Comparison of ENCODE assay signal across 17 cellular contexts in genomic region chr3:59503441-59503840, GRCh38.
DNase-seq lines count a peak whose midpoint lies in the region; ATAC-seq, FAIRE-seq and TF ChIP-seq lines count a peak whose summit lies in the region.
"Had no signal": no experiment of that assay in that cellular context is flagged by ENCODE, and none has a peak within 500 bp of the region (broad histone marks: within the 10 kb centered on the region; RNA-seq: fewer than 3 reads in every experiment).

No MANE protein-coding gene starts in this region.

- no peak overlapping the region for H3K4me3 Mint-ChIP-seq in activated CD4-positive, alpha-beta T cell treated with anti-CD3 and anti-CD28 coated beads, Interleukin-2, amount 10 ng/mL, durations not matched to agents 24 days and 14 days
- H3K4me3 Mint-ChIP-seq: CD14-positive monocyte; CD8-positive, alpha-beta memory T cell had no signal

- H2BK120ac ChIP-seq in IMR-90 (ENCODE audit: low read depth, low read length) (no peak overlapping the region), H1 (replicated peaks; ENCODE audit: low read depth, low read length) (no peak overlapping the region)

- no peaks in the 10 kb centered on the region for H3K23me2 ChIP-seq in H1 (ENCODE audit: low read depth, low read length)

- H3K36me3 ChIP-seq in IMR-90 (ENCODE audit: control insufficient read depth, insufficient read depth, low read length) (no peaks in the 10 kb centered on the region), H1 (ENCODE audit: control insufficient read depth in 2 of 4, insufficient read depth in 4 of 4, low read length in 3 of 4) (no peaks in the 10 kb centered on the region)
- H3K36me3 ChIP-seq: BE2C had no signal

- H3K36me3 Mint-ChIP-seq in activated CD4-positive, alpha-beta T cell treated with anti-CD3 and anti-CD28 coated beads, Interleukin-2, amount 10 ng/mL, durations not matched to agents 24 days and 14 days (ENCODE audit: low read depth): no peaks in the 10 kb centered on the region
- H3K36me3 Mint-ChIP-seq: CD14-positive monocyte had no signal

- CTCF ChIA-PET in IMR-90 (lab: Yijun Ruan, JAX): no interaction called here
- CTCF ChIA-PET in H1 (lab: Charles Lee; ENCODE audit: partially characterized antibody): interaction anchor here (1.5 kb wide), 1 partner anchor 13 kb away, joined by 5 read pairs; no protein-coding TSS in a partner anchor

- FAIRE-seq in H1 (lab: Jason Lieb, UNC): no peak
- FAIRE-seq: A204.1, HepG2, HTR-8/SVneo had no signal

- no peak for TF ChIP-seq RAD21 in IMR-90 (IDR thresholded peaks at IDR 0.05; ENCODE audit: low read length)
- no peak for TF ChIP-seq RAD21 in H1 (IDR thresholded peaks at IDR 0.05 in 1 of 2, conservative IDR thresholded peaks at IDR 0.05 in 1 of 2; ENCODE audit: low read depth in 2 of 2, low read length in 2 of 2)

- H3K23ac ChIP-seq in IMR-90 (ENCODE audit: low read depth, low read length): no peak overlapping the region
- H3K23ac ChIP-seq in H1 (ENCODE audit: insufficient read length): no peak overlapping the region

- H2BK15ac ChIP-seq in IMR-90 (ENCODE audit: low read depth, low read length) (peak overlapping the region; percentile 10; the same call in 1 of the 3 replicates), H1 (ENCODE audit: low read length) (no peak overlapping the region)

- no peaks in the 10 kb centered on the region for H3K79me2 ChIP-seq in H1 (ENCODE audit: control insufficient read depth in 1 of 2, insufficient read depth in 2 of 2, low read length in 2 of 2)

- no peaks in the 10 kb centered on the region for H3K79me1 ChIP-seq in IMR-90 (ENCODE audit: low read depth in 1 of 2, low read length in 2 of 2)
- no peaks in the 10 kb centered on the region for H3K79me1 ChIP-seq in H1 (ENCODE audit: low read depth, low read length)

- no peak overlapping the region for H2AK9ac ChIP-seq in IMR-90 (replicated peaks; ENCODE audit: low read depth, low read length, poor library complexity)

- H2AFZ ChIP-seq in IMR-90 (replicated peaks; ENCODE audit: low read length, poor library complexity) (no peak overlapping the region), H1 (ENCODE audit: low read length) (no peak overlapping the region)

- H3K27ac Mint-ChIP-seq in activated CD4-positive, alpha-beta T cell treated with anti-CD3 and anti-CD28 coated beads, Interleukin-2, amount 10 ng/mL, durations not matched to agents 24 days and 14 days: peak overlapping the region; percentile 35
- H3K27ac Mint-ChIP-seq: CD14-positive monocyte had no signal

- DNase-seq in activated CD4-positive, alpha-beta T cell treated with anti-CD3 and anti-CD28 coated beads, Interleukin-2, amount 10 ng/mL, durations not matched to agents 24 days and 14 days: no peak
- DNase-seq in activated CD4-positive, alpha-beta T cell treated with anti-CD3 and anti-CD28 coated beads, Interleukin-2, amount 50 U/mL, for 48 hours: no peak
- DNase-seq in IMR-90 (no peak), H1 (ENCODE audit: low read depth in 1 of 2, low spot score in 2 of 2) (no peak), DMS 273 treated with DMSO at 0.1 percent for 48 hours (lab: John Stamatoyannopoulos, UW) (no peak), occipital lobe (lab: John Stamatoyannopoulos, UW) (no peak), C1 segment of cervical spinal cord (lab: John Stamatoyannopoulos, UW) (no peak)
- DNase-seq: BE2C; Caco-2; CD8-positive, alpha-beta memory T cell; DMS53; GF-D8; Karpas-422 had no signal

- no peaks in the 10 kb centered on the region for H4K20me1 ChIP-seq in IMR-90 (ENCODE audit: insufficient read depth, low read length)
- H4K20me1 ChIP-seq in H1 (replicated peaks in 1 of 2; ENCODE audit: control insufficient read depth in 1 of 2, insufficient read depth in 2 of 2, low read length in 2 of 2): no peaks in the 10 kb centered on the region

- H4K8ac ChIP-seq in IMR-90 (ENCODE audit: low read depth in 2 of 2, low read length in 2 of 2) (no peak overlapping the region), H1 (ENCODE audit: extremely low read depth, insufficient read depth, low read length) (no peak overlapping the region)

- no peaks in the 10 kb centered on the region for H3K27me3 Mint-ChIP-seq in activated CD4-positive, alpha-beta T cell treated with anti-CD3 and anti-CD28 coated beads, Interleukin-2, amount 10 ng/mL, durations not matched to agents 24 days and 14 days

- no CpG with 5 or more reads among the region's 3 CpGs for WGBS in IMR-90 (ENCODE audit: extremely low coverage in 2 of 2, insufficient read length in 1 of 2), 2 experiments
- WGBS in H1 (ENCODE audit: extremely low coverage in 1 of 2, insufficient coverage in 1 of 2, insufficient read length in 1 of 2, insufficient replicate concordance in 2 of 2, low coverage in 1 of 2, low lambda C conversion rate in 2 of 2, missing lambda C conversion rate in 1 of 2), 2 experiments: 92% methylated on average over 3 of the region's 3 CpGs; no CpG with 5 or more reads in 1 of the 2 experiments

- TF ChIP-seq CTCF in IMR-90 (conservative IDR thresholded peaks at IDR 0.05; ENCODE audit: low read depth, low read length) (no peak), H1 (IDR thresholded peaks at IDR 0.05; ENCODE audit: control extremely low read depth in 1 of 3, insufficient read depth in 1 of 3, low read depth in 1 of 3, low read length in 3 of 3) (no peak)

- dilution Hi-C loops in IMR-90 (cut with HindIII; ENCODE audit: low sequenced_read_pairs, unreplicated experiment): no loop called here

- H3K4ac ChIP-seq in IMR-90 (ENCODE audit: low read depth, low read length) (no peak overlapping the region), H1 (replicated peaks; ENCODE audit: insufficient read length, low read depth, low read length) (no peak overlapping the region)

- no peaks in the 10 kb centered on the region for H3K4me1 ChIP-seq in IMR-90 (ENCODE audit: control insufficient read depth, insufficient read depth, low read length)
- H3K4me1 ChIP-seq in H1 (replicated peaks in 1 of 4; ENCODE audit: control insufficient read depth in 3 of 4, insufficient read depth in 4 of 4, low read length in 3 of 4): peaks cover 0 to 4% (median 0%) of the 10 kb centered on the region in 4 experiments; a peak in 2 of 7 replicates
- H3K4me1 ChIP-seq: BE2C, Caco-2 had no signal

- no peak overlapping the region for H3K18ac ChIP-seq in IMR-90 (ENCODE audit: low read depth, low read length)
- no peak overlapping the region for H3K18ac ChIP-seq in H1 (ENCODE audit: extremely low read depth, low read length)

- H4K91ac ChIP-seq in IMR-90 (ENCODE audit: insufficient read depth, low read depth, low read length) (no peak overlapping the region), H1 (replicated peaks; ENCODE audit: insufficient read length, low read length) (no peak overlapping the region)

- TF ChIP-seq POLR2A in IMR-90 (IDR thresholded peaks at IDR 0.05; ENCODE audit: low read depth, low read length): no peak
- TF ChIP-seq POLR2A in H1 (IDR thresholded peaks at IDR 0.05; ENCODE audit: control extremely low read depth in 1 of 2, low read depth in 2 of 2, low read length in 2 of 2): no peak

- BruUV-seq in IMR-90 (replicated peaks; lab: Mats Ljungman, UMichigan): no TSS peak

- H3K9ac ChIP-seq in IMR-90 (ENCODE audit: low read depth, low read length) (no peak overlapping the region), H1 (replicated peaks in 1 of 4; ENCODE audit: extremely low read depth in 1 of 4, low read depth in 3 of 4, low read length in 3 of 4) (no peak overlapping the region)

- H3K56ac ChIP-seq in IMR-90 (ENCODE audit: extremely low read depth, insufficient read depth, low read length): no peak overlapping the region
- H3K56ac ChIP-seq in H1 (replicated peaks; ENCODE audit: insufficient read length, low read depth, low read length): no peak overlapping the region

- peaks cover 9% of the 10 kb centered on the region for H3K9me3 Mint-ChIP-seq in activated CD4-positive, alpha-beta T cell treated with anti-CD3 and anti-CD28 coated beads, Interleukin-2, amount 10 ng/mL, durations not matched to agents 24 days and 14 days
- H3K9me3 Mint-ChIP-seq: CD8-positive, alpha-beta memory T cell had no signal

- no peak overlapping the region for H2BK5ac ChIP-seq in IMR-90 (ENCODE audit: low read depth, low read length, poor library complexity, severe bottlenecking)
- no peak overlapping the region for H2BK5ac ChIP-seq in H1 (ENCODE audit: low read depth, low read length)

- H3K4me3 ChIP-seq in IMR-90 (ENCODE audit: insufficient read depth, low read depth, low read length) (no peak overlapping the region), H1 (ENCODE audit: extremely low read depth in 1 of 4, insufficient read depth in 2 of 4, low read depth in 3 of 4, low read length in 4 of 4) (no peak overlapping the region)

- H2AK5ac ChIP-seq in IMR-90 (ENCODE audit: low read depth, low read length) (0 out of 2 replicates have a peak overlapping the region, but pooled peaks have one; percentile 49), H1 (ENCODE audit: low read depth, low read length) (no peak overlapping the region)

- H3K27me3 ChIP-seq in IMR-90 (ENCODE audit: control insufficient read depth, insufficient read depth, low read length): no peaks in the 10 kb centered on the region
- no peaks in the 10 kb centered on the region for H3K27me3 ChIP-seq in H1 (replicated peaks in 1 of 4; ENCODE audit: control insufficient read depth in 3 of 4, extremely low read depth in 1 of 4, insufficient read depth in 3 of 4, low read length in 3 of 4)
- H3K27me3 ChIP-seq: BE2C had no signal

- H3K27ac ChIP-seq in IMR-90 (ENCODE audit: insufficient read depth, low read length) (no peak overlapping the region), H1 (ENCODE audit: low read depth, low read length) (no peak overlapping the region)

- H2BK12ac ChIP-seq in H1 (ENCODE audit: low read depth, low read length): no peak overlapping the region

- intact Hi-C loops in activated CD4-positive, alpha-beta T cell treated with anti-CD3 and anti-CD28 coated beads, Interleukin-2, amount 10 ng/mL, durations not matched to agents 24 days and 14 days (cut with micrococcal nuclease): loop anchor here (2.0 kb wide), 2 partner anchors 53 to 115 kb away; no protein-coding TSS in a partner anchor
- intact Hi-C loops in IMR-90 (cut with micrococcal nuclease): no loop called here

- H4K5ac ChIP-seq in IMR-90 (ENCODE audit: low read depth, low read length) (no peak overlapping the region), H1 (ENCODE audit: insufficient read length, low read depth, low read length) (no peak overlapping the region)

- no peak for TF ChIP-seq EP300 in H1 (IDR thresholded peaks at IDR 0.05; ENCODE audit: borderline replicate concordance in 1 of 2, low read depth in 2 of 2, low read length in 2 of 2)

- H3K4me1 Mint-ChIP-seq in activated CD4-positive, alpha-beta T cell treated with anti-CD3 and anti-CD28 coated beads, Interleukin-2, amount 10 ng/mL, durations not matched to agents 24 days and 14 days: peaks cover 12% of the 10 kb centered on the region
- H3K4me1 Mint-ChIP-seq: CD8-positive, alpha-beta memory T cell had no signal

- H3K9me3 ChIP-seq in IMR-90 (ENCODE audit: control insufficient read depth, insufficient read depth, low read length) (no peaks in the 10 kb centered on the region), H1 (ENCODE audit: insufficient read depth in 2 of 2, low read depth in 1 of 2, low read length in 1 of 2) (no peaks in the 10 kb centered on the region)
- H3K9me3 ChIP-seq: BE2C, Caco-2 had no signal

- no peak for ATAC-seq in IMR-90 (ENCODE audit: low read depth)
- ATAC-seq: HepG2 had no signal

- 0 out of 2 replicates have a peak, but pooled peaks cover 4% of the 10 kb centered on the region for H3K9me1 ChIP-seq in IMR-90 (ENCODE audit: insufficient read depth, low read length)

- no peak overlapping the region for H3K14ac ChIP-seq in IMR-90 (replicated peaks; ENCODE audit: low read depth, low read length)
- no peak overlapping the region for H3K14ac ChIP-seq in H1 (ENCODE audit: insufficient read length)

- in situ Hi-C loops in IMR-90 (cut with MboI; ENCODE audit: low sequenced_read_pairs): no loop called here

- POLR2A ChIA-PET in IMR-90 (lab: Charles Lee; ENCODE audit: unreplicated experiment): no interaction called here
- POLR2A ChIA-PET in H1 (lab: Charles Lee; ENCODE audit: partially characterized antibody): no interaction called here

- no peak overlapping the region for H3K4me2 ChIP-seq in IMR-90 (ENCODE audit: low read depth, low read length)
- no peak overlapping the region for H3K4me2 ChIP-seq in H1 (ENCODE audit: insufficient read depth in 1 of 2, low read depth in 2 of 2, low read length in 2 of 2)

- no peak overlapping the region for H2BK20ac ChIP-seq in IMR-90 (ENCODE audit: low read depth, low read length)
- no peak overlapping the region for H2BK20ac ChIP-seq in H1 (ENCODE audit: low read length)
